33 cellular contexts compared by ENCODE assay signal in the genomic region with DNA sequence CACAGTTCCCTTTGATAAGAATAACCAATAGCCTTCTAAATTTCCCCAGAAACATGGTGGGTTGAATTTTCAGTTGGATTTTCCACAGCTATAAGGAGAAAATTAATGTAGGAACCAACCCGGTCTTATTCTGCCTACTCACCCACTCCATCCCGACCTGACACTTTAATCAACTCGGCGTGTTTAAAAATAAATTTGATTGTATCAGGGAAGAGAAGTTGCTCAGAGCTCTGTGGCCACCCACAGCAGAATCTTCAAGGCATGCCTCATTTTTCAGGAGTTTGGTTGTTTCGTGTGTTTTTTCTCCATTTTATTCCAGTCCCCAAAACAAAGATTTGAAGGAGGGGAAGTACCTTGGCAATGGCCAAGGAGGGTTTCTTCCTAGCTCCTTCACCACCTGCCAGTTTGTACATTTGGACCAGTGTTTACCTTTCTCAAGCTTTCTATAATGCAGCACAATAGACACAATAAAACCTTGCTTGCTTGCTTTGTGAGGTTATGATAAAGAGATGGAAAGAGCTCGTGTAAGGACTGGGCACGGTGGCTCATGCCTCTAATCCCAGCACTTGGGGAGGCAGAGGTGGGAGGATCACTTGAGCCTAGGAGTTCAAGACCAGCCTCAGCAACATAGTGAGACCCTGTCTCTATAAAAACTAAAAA.
"Had no signal": no experiment of that assay in that cellular context is flagged by ENCODE, and none has a peak within 500 bp of the region (broad histone marks: within the 10 kb centered on the region; RNA-seq: fewer than 3 reads in every experiment).

No MANE protein-coding gene starts in this region.

- H3K4me3 Mint-ChIP-seq: activated CD4-positive, alpha-beta memory T cell treated with anti-CD3 and anti-CD28 coated beads for 36 hours; activated naive CD4-positive, alpha-beta T cell treated with anti-CD3 and anti-CD28 coated beads, Interleukin-2, amount 10 ng/mL, durations not matched to agents 7 days and 5 days; activated naive CD8-positive, alpha-beta T cell treated with anti-CD3 and anti-CD28 coated beads, Interleukin-2, amount 10 ng/mL, durations not matched to agents 7 days and 5 days; activated T-helper 1 cell treated with anti-CD3 and anti-CD28 coated beads, Interleukin-12 subunit alpha, Interleukin-12 subunit beta, Interleukin-2, Interleukin-4 antibody, amounts not matched to agents 30 ng/mL and 10 ng/mL and 1 ng/mL, durations not matched to agents 14 hours and 24 hours and 36 hours; brain; nephron; stimulated activated naive B cell treated with anti-CD40 and anti-IgM and Interleukin-4, amounts not matched to agents 10 μg/mL and 1 μg/mL and 100 μg/mL, for 72 hours; T-helper 2 cell treated with Interferon-gamma antibody and Interleukin-4, amounts not matched to agents 5 μg/mL and 100 μg/mL, for 36 hours had no signal

- H3K27me3 Mint-ChIP-seq: activated naive CD4-positive, alpha-beta T cell treated with anti-CD3 and anti-CD28 coated beads, Interleukin-2, amount 10 ng/mL, durations not matched to agents 7 days and 5 days; stimulated activated naive B cell treated with anti-CD40 and anti-IgM and Interleukin-4, amounts not matched to agents 10 μg/mL and 1 μg/mL and 100 μg/mL, for 72 hours had no signal

- DNase-seq: activated CD4-positive, alpha-beta memory T cell treated with anti-CD3 and anti-CD28 coated beads for 36 hours; activated CD4-positive, alpha-beta T cell treated with anti-CD3 and anti-CD28 coated beads for 48 hours; activated CD8-positive, alpha-beta memory T cell treated with anti-CD3 and anti-CD28 coated beads, Interleukin-2, amount 50 U/mL, for 4 hours; activated effector memory CD4-positive, alpha-beta T cell treated with anti-CD3 and anti-CD28 coated beads, Interleukin-2, amount 50 U/mL, for 16 hours; activated naive CD4-positive, alpha-beta T cell treated with anti-CD3 and anti-CD28 coated beads, Interleukin-2, amount 10 ng/mL, durations not matched to agents 7 days and 5 days; activated naive CD8-positive, alpha-beta T cell treated with anti-CD3 and anti-CD28 coated beads, Interleukin-2, amount 10 ng/mL, durations not matched to agents 7 days and 5 days; activated T-cell treated with anti-CD3 and anti-CD28 coated beads, Interleukin-2, amount 50 U/mL, for 1 hour; cerebellar nuclear complex; colonic mucosa; effector CD8-positive, alpha-beta T cell; gastrocnemius medialis; islet precursor cell; left ventricle myocardium superior; pancreas; psoas muscle; stimulated activated CD4-positive, alpha-beta T cell treated with anti-CD3 and anti-CD28 coated beads, Interleukin-2, amount 100 ng/mL, for 24 hours; stimulated activated naive B cell treated with anti-CD40 and anti-IgM and Interleukin-4, amounts not matched to agents 10 μg/mL and 1 μg/mL and 100 μg/mL, for 72 hours; stomach; thyroid gland; upper lobe of left lung had no signal

- H3K4me3 ChIP-seq: ascending aorta, cardiac muscle cell, colonic mucosa, gastrocnemius medialis, hepatocyte, pancreas, psoas muscle, right atrium auricular region, smooth muscle cell, stomach, thyroid gland, upper lobe of left lung, vagina had no signal

- H2AFZ ChIP-seq: hepatocyte had no signal

- FAIRE-seq: endometrium, pancreas had no signal

- H3K36me3 ChIP-seq: ascending aorta, cardiac muscle cell, colonic mucosa, gastrocnemius medialis, pancreas, right atrium auricular region, stomach, thyroid gland, upper lobe of left lung, vagina had no signal

- H3K36me3 Mint-ChIP-seq: activated CD4-positive, alpha-beta memory T cell treated with anti-CD3 and anti-CD28 coated beads for 36 hours; activated naive CD4-positive, alpha-beta T cell treated with anti-CD3 and anti-CD28 coated beads, Interleukin-2, amount 10 ng/mL, durations not matched to agents 7 days and 5 days; activated naive CD8-positive, alpha-beta T cell treated with anti-CD3 and anti-CD28 coated beads, Interleukin-2, amount 10 ng/mL, durations not matched to agents 7 days and 5 days; brain had no signal

- H3K9me3 ChIP-seq: ascending aorta, colonic mucosa, gastrocnemius medialis, pancreas, psoas muscle, right atrium auricular region, stomach, thyroid gland, upper lobe of left lung, vagina had no signal

- H3K4me1 Mint-ChIP-seq: activated naive CD4-positive, alpha-beta T cell treated with anti-CD3 and anti-CD28 coated beads, Interleukin-2, amount 10 ng/mL, durations not matched to agents 7 days and 5 days; activated naive CD8-positive, alpha-beta T cell treated with anti-CD3 and anti-CD28 coated beads, Interleukin-2, amount 10 ng/mL, durations not matched to agents 7 days and 5 days had no signal

- H3K27ac Mint-ChIP-seq: activated CD4-positive, alpha-beta memory T cell treated with anti-CD3 and anti-CD28 coated beads for 36 hours; activated naive CD4-positive, alpha-beta T cell treated with anti-CD3 and anti-CD28 coated beads, Interleukin-2, amount 10 ng/mL, durations not matched to agents 7 days and 5 days; activated naive CD8-positive, alpha-beta T cell treated with anti-CD3 and anti-CD28 coated beads, Interleukin-2, amount 10 ng/mL, durations not matched to agents 7 days and 5 days; activated T-helper 1 cell treated with anti-CD3 and anti-CD28 coated beads, Interleukin-12 subunit alpha, Interleukin-12 subunit beta, Interleukin-2, Interleukin-4 antibody, amounts not matched to agents 30 ng/mL and 10 ng/mL and 1 ng/mL, durations not matched to agents 14 hours and 24 hours and 36 hours; brain; nephron; stimulated activated naive B cell treated with anti-CD40 and anti-IgM and Interleukin-4, amounts not matched to agents 10 μg/mL and 1 μg/mL and 100 μg/mL, for 72 hours; T-helper 2 cell treated with Interferon-gamma antibody and Interleukin-4, amounts not matched to agents 5 μg/mL and 100 μg/mL, for 36 hours had no signal

- H3K4me2 ChIP-seq: hepatocyte, smooth muscle cell had no signal

- H3K79me2 ChIP-seq: hepatocyte had no signal

- ATAC-seq: activated CD4-positive, CD25-positive, alpha-beta regulatory T cell treated with anti-CD3 and anti-CD28 coated beads, Interleukin-2, amount 50 U/mL, for 24 hours; gastrocnemius medialis; left ventricle myocardium superior; pancreas; psoas muscle; stimulated activated naive B cell treated with anti-CD40 and anti-IgM and Interleukin-4, amounts not matched to agents 10 μg/mL and 1 μg/mL and 100 μg/mL, for 72 hours had no signal

- H3K9me3 Mint-ChIP-seq: activated CD4-positive, alpha-beta memory T cell treated with anti-CD3 and anti-CD28 coated beads for 36 hours; activated naive CD4-positive, alpha-beta T cell treated with anti-CD3 and anti-CD28 coated beads, Interleukin-2, amount 10 ng/mL, durations not matched to agents 7 days and 5 days; activated T-helper 1 cell treated with anti-CD3 and anti-CD28 coated beads, Interleukin-12 subunit alpha, Interleukin-12 subunit beta, Interleukin-2, Interleukin-4 antibody, amounts not matched to agents 30 ng/mL and 10 ng/mL and 1 ng/mL, durations not matched to agents 14 hours and 24 hours and 36 hours; nephron; T-helper 2 cell treated with Interferon-gamma antibody and Interleukin-4, amounts not matched to agents 5 μg/mL and 100 μg/mL, for 36 hours had no signal

- H3K27ac ChIP-seq: ascending aorta, cardiac muscle cell, colonic mucosa, gastrocnemius medialis, hepatocyte, pancreas, psoas muscle, right atrium auricular region, stomach, thyroid gland, upper lobe of left lung, vagina, VCaP had no signal

- H3K27me3 ChIP-seq: ascending aorta, cardiac muscle cell, colonic mucosa, gastrocnemius medialis, hepatocyte, pancreas, right atrium auricular region, stomach, thyroid gland, upper lobe of left lung, vagina had no signal

- H3K4me1 ChIP-seq: ascending aorta, colonic mucosa, gastrocnemius medialis, pancreas, psoas muscle, right atrium auricular region, thyroid gland, upper lobe of left lung, vagina had no signal
